In the genomic region with DNA sequence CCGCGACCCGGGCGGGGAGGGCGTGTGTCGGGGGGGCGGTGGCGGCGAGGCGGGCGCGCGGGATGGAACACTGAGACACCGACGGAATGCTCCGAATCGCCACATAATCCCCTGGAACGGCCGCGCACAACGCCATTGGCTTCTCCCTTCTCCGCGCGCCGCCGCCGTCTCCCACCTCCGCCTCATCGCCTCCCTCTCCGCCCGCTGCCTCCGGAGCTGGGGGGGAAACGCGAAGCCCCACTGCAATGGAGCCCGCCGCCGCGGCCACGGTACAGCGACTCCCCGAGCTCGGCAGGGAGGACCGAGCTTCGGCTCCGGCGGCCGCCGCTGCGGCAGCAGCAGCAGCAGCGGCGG, we compare ENCODE assay signal across 8 cellular contexts. TPM values are rescaled to one million over a fixed set of nuclear protein-coding genes. Genes with fewer than 3 reads are reported as not detected.
DNase-seq lines count a peak whose midpoint lies in the region; ATAC-seq and TF ChIP-seq lines count a peak whose summit lies in the region.

Gene PHLPP1, plus strand, starts transcription at position 103 of the 354 bp plus-strand sequence. Its CDS starts 143 bp downstream, at position 246.

- peak; percentile 15 for ATAC-seq in GM19372 (IDR thresholded peaks at IDR 0.05; ENCODE audit: low read depth, unreplicated experiment)
- peak; percentile 22 for ATAC-seq in HG03460 (IDR thresholded peaks at IDR 0.05; ENCODE audit: unreplicated experiment)
- peak; percentile 18 for ATAC-seq in body of pancreas
- ATAC-seq in lower lobe of right lung = peak in 1 of 2 donors; percentile 28
- no peak for ATAC-seq in upper lobe of left lung (ENCODE audit: low FRiP score in 2 of 2)

- TF ChIP-seq CTCF in BE2C (IDR thresholded peaks at IDR 0.05; ENCODE audit: low read depth, low read length) = no peak
- no peak for TF ChIP-seq CTCF in body of pancreas (IDR thresholded peaks at IDR 0.05)
- no peak for TF ChIP-seq CTCF in lower lobe of right lung (IDR thresholded peaks at IDR 0.05)
- TF ChIP-seq CTCF in upper lobe of left lung (IDR thresholded peaks at IDR 0.05) = no peak

- H3K27me3 ChIP-seq in BE2C (peaks cover 27% of the 10 kb centered on the region), body of pancreas (no peaks in the 10 kb centered on the region), lower lobe of right lung (ENCODE audit: low read depth) (no peaks in the 10 kb centered on the region), upper lobe of left lung (no peaks in the 10 kb centered on the region)

- TF ChIP-seq EP300 in upper lobe of left lung (IDR thresholded peaks at IDR 0.05) = no peak

- H3K4me3 ChIP-seq in BE2C (ENCODE audit: low read depth, low read length) = peak within 1 kb of the TSS; percentile 47
- H3K4me3 ChIP-seq in body of pancreas = peak within 1 kb of the TSS; percentile 35 to 52
- peak within 1 kb of the TSS; percentile 71 for H3K4me3 ChIP-seq in lower lobe of right lung
- peak within 1 kb of the TSS; percentile 81 to 90 (median 82) for H3K4me3 ChIP-seq in upper lobe of left lung

- peak within 1 kb of the TSS; percentile 96 to 98 (median 96) for H3K27ac ChIP-seq in body of pancreas
- H3K27ac ChIP-seq in lower lobe of right lung = peak within 1 kb of the TSS; percentile 90
- peak within 1 kb of the TSS; percentile 92 to 99 (median 98) for H3K27ac ChIP-seq in upper lobe of left lung

- DNase-seq in BE2C (no peak), body of pancreas (no peak), lower lobe of right lung (no peak), upper lobe of left lung (no peak), head of caudate nucleus (no peak), SKM-1 treated with dmso at 0.1 percent for 144 hours (lab: John Stamatoyannopoulos, UW; ENCODE audit: unreplicated experiment) (no peak)

- H3K36me3 ChIP-seq in BE2C = no peaks in the 10 kb centered on the region
- no peaks in the 10 kb centered on the region for H3K36me3 ChIP-seq in body of pancreas (replicated peaks in 1 of 2; ENCODE audit: insufficient read depth in 1 of 2, low read depth in 2 of 2)
- H3K36me3 ChIP-seq in lower lobe of right lung = no peaks in the 10 kb centered on the region
- H3K36me3 ChIP-seq in upper lobe of left lung = no peaks in the 10 kb centered on the region

- H3K9me3 ChIP-seq in BE2C (no peaks in the 10 kb centered on the region), body of pancreas (no peaks in the 10 kb centered on the region), lower lobe of right lung (no peaks in the 10 kb centered on the region), upper lobe of left lung (no peaks in the 10 kb centered on the region)

- no peaks in the 10 kb centered on the region for H3K4me1 ChIP-seq in BE2C
- H3K4me1 ChIP-seq in body of pancreas = peaks cover 31% of the 10 kb centered on the region
- peaks cover 42% of the 10 kb centered on the region for H3K4me1 ChIP-seq in lower lobe of right lung
- peaks cover 0 to 37% (median 17%) of the 10 kb centered on the region in 4 donors for H3K4me1 ChIP-seq in upper lobe of left lung

- 0% methylated on average over 25 to 39 of the region's 51 CpGs for WGBS in body of pancreas, 2 donors
- 1% methylated on average over 35 of the region's 51 CpGs; no CpG with 5 or more reads in 1 of the 2 donors for WGBS in upper lobe of left lung, 2 donors

- intact Hi-C loops in body of pancreas (cut with DNase I) = no loop called here
- intact Hi-C loops in lower lobe of right lung (cut with DNase I) = loop anchor here (10.0 kb wide), 1 partner anchor 239 kb away; no protein-coding TSS in a partner anchor
- intact Hi-C loops in head of caudate nucleus (cut with DNase I) = loop anchor here (2.0 to 10.0 kb wide), 4 partner anchors 101 to 269 kb away; partner anchors contain the start of gene ZCCHC2

- TF ChIP-seq POLR2A in body of pancreas (IDR thresholded peaks at IDR 0.05) (peak; percentile 66 to 81 (median 75)), upper lobe of left lung (IDR thresholded peaks at IDR 0.05) (peak in 3 of 4 donors; percentile 75 to 80 (median 78))

RNA-seq across cellular contexts. Expression of gene PHLPP1, which starts in this region (rescaled TPM):
- not detected for polyA plus RNA-seq in BE2C (2012; ENCODE audit: insufficient read depth, insufficient read length, low read depth)
- total RNA-seq in body of pancreas (10 to 100 TPM in 1 of 2 donors, 1 to 10 TPM in 1; 8.6 to 20.8 TPM), lower lobe of right lung (12.6 TPM), upper lobe of left lung (10 to 100 TPM in 4 of 6 donors, 1 to 10 TPM in 2; 8.2 to 15.5 (median 13.2) TPM)

Comparison
In these comparisons a context has a peak if more than half of its experiments do, and no peak if none do; other contexts are left out.
1. ATAC-seq: peak in GM19372 (single experiment), HG03460 (single experiment) and body of pancreas (single experiment); none in upper lobe of left lung (0 of 2).
2. Peak in every context shown above with its lines, with median percentiles within 50 percentile points of each other: H3K4me3 ChIP-seq and H3K27ac ChIP-seq.